Comparison of ENCODE assay signal across 8 cellular contexts in the genomic region with DNA sequence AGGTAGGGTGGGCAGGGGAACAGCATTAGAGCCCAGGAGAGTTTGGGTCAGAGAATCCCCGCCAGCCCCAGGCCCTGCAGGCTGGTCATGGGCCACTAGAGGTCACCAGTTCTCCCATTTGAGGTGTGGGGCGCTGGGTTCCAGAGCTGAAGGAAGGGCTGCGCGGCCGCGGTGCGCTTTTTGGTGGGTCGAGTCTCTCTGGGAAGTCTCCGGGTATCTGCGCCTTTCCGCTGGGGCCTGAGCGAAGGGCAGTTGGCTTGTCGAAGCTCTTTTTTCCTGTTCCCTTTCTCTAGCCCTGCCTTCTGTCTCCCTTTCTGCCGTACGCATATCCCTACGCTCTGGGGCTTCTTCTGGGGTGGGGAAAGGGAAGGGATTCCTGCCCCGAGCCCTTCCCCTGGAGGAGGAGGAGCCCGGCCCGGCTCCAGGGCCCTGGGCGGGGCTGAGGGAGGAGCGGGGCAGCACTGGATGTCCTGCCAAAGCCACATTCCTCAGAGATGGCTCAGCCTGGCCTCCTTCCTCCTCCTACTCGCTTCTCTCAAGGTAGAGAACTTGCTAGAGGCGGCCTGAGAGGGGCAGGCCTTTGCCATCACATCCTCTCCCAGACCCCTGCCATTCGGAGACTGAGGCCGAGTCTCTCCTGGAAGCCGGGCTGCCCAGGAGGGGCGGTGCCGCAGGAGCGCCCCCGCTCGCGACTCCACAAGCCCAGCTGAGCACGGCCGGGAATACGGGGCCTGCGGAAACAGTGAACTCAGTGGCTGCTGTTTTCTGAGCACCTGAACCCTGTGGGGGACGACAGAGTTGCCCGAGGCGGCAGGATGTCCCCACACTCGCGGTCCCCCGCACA. TPM values are rescaled to one million over a fixed set of nuclear protein-coding genes. Genes with fewer than 3 reads are reported as not detected.
A peak's percentile ranks its signal among the peaks of the same experiment; 100 is the strongest.
DNase-seq lines count a peak whose midpoint lies in the region; ATAC-seq and TF ChIP-seq lines count a peak whose summit lies in the region.

No MANE protein-coding gene starts in this region.

- DNase-seq in ELR (ENCODE audit: low read depth) = peak; percentile 99
- DNase-seq in NCI-H226 = peak; percentile 98
- peak; percentile 97 for DNase-seq in cerebellum (ENCODE audit: low spot score)
- peak; percentile 94 for DNase-seq in kidney epithelial cell (ENCODE audit: low read depth)
- peak; percentile 65 to 74 for DNase-seq in stimulated activated CD4-positive, alpha-beta T cell treated with anti-CD3 and anti-CD28 coated beads, Interleukin-15, amount 100 ng/mL, for 1 hour (ENCODE audit: low read depth in 1 of 2, low spot score in 1 of 2)

- peak overlapping the region; percentile 45 for H3K4me3 ChIP-seq in kidney epithelial cell (ENCODE audit: low read depth, low read length)

- TF ChIP-seq CTCF in kidney epithelial cell (IDR thresholded peaks at IDR 0.05; ENCODE audit: insufficient read depth, low read length, poor library complexity, severe bottlenecking) = peak; percentile 84

- no peaks in the 10 kb centered on the region for H3K36me3 ChIP-seq in kidney epithelial cell (ENCODE audit: control insufficient read depth, insufficient read depth, low read length)

- ATAC-seq in HG02798 (IDR thresholded peaks at IDR 0.05; ENCODE audit: poor library complexity, unreplicated experiment) = peak; percentile 33
- peak; percentile 34 to 39 for ATAC-seq in activated CD4-positive, CD25-positive, alpha-beta regulatory T cell treated with anti-CD3 and anti-CD28 coated beads, Interleukin-2, amount 50 U/mL, for 24 hours
- no peak for ATAC-seq in HG03469 (IDR thresholded peaks at IDR 0.05; ENCODE audit: unreplicated experiment)

- H3K27me3 ChIP-seq in kidney epithelial cell (ENCODE audit: control insufficient read depth, insufficient read depth, low read length) = no peaks in the 10 kb centered on the region

RNA-seq across cellular contexts. Expression of a gene that starts 12.0 kb away (rescaled TPM):
- total RNA-seq in cerebellum = 0.36 TPM
- 0.46 and 1.7 TPM in 2 replicates for total RNA-seq in kidney epithelial cell

RNA-seq across cellular contexts. Expression of a gene that starts 18.2 kb away (rescaled TPM):
- total RNA-seq in cerebellum (86.7 TPM), kidney epithelial cell (206 and 222 TPM in 2 replicates)

RNA-seq across cellular contexts. Expression of a gene that starts 45.7 kb away (rescaled TPM):
- total RNA-seq in cerebellum = 2.2 TPM
- not detected in 2 replicates for total RNA-seq in kidney epithelial cell

RNA-seq across cellular contexts. Expression of a gene that starts 53.3 kb away (rescaled TPM):
- total RNA-seq in cerebellum (1.9 TPM), kidney epithelial cell (5.4 and 6.0 TPM in 2 replicates)
